Comparison of ENCODE assay signal across 10 cellular contexts in genomic region chr1:81801834-81802531, GRCh38. TPM values are rescaled to one million over a fixed set of nuclear protein-coding genes. Genes with fewer than 3 reads are reported as not detected.
DNase-seq lines count a peak whose midpoint lies in the region; ATAC-seq and TF ChIP-seq lines count a peak whose summit lies in the region.
"Had no signal": no experiment of that assay in that cellular context is flagged by ENCODE, and none has a peak within 500 bp of the region (broad histone marks: within the 10 kb centered on the region; RNA-seq: fewer than 3 reads in every experiment).

No MANE protein-coding gene starts in this region.

- H3K4me1 Mint-ChIP-seq in activated CD8-positive, alpha-beta T cell treated with anti-CD3 and anti-CD28 coated beads for 36 hours (ENCODE audit: low read depth), result peaks cover 3% of the 10 kb centered on the region

- ATAC-seq in activated CD8-positive, alpha-beta T cell treated with anti-CD3 and anti-CD28 coated beads for 36 hours, result no peak
- ATAC-seq in GM21515 (IDR thresholded peaks at IDR 0.05; ENCODE audit: unreplicated experiment) (no peak), HG02610 (IDR thresholded peaks at IDR 0.05; ENCODE audit: unreplicated experiment) (no peak)
- ATAC-seq: K562 had no signal

- H4K20me1 ChIP-seq in KMS-11 (ENCODE audit: insufficient read depth), result no peaks in the 10 kb centered on the region
- H4K20me1 ChIP-seq in mammary epithelial cell (ENCODE audit: insufficient read depth, low read length), result no peaks in the 10 kb centered on the region

- H3K27ac ChIP-seq in KMS-11 (no peak overlapping the region), mammary epithelial cell (ENCODE audit: insufficient read depth, low read depth, low read length) (peak overlapping the region; percentile 81), temporal lobe (ENCODE audit: low read depth, low read length) (peak overlapping the region; percentile 61)

- no peak overlapping the region for H3K27ac Mint-ChIP-seq in activated CD8-positive, alpha-beta T cell treated with anti-CD3 and anti-CD28 coated beads for 36 hours
- H3K27ac Mint-ChIP-seq: naive B cell had no signal

- DNase-seq in DMS53 treated with DMSO at 0.1 percent for 48 hours (lab: John Stamatoyannopoulos, UW; ENCODE audit: unreplicated experiment) (peak; percentile 70), mammary epithelial cell (peak; percentile 57), kidney epithelial cell (ENCODE audit: low read depth) (no peak)
- no peak for DNase-seq in activated CD8-positive, alpha-beta T cell treated with anti-CD3 and anti-CD28 coated beads for 36 hours
- DNase-seq: naive B cell had no signal

- 3% methylated on average over 21 of the region's 76 CpGs for WGBS in mammary epithelial cell (ENCODE audit: low coverage, missing lambda C conversion rate)

- no TSS peak for BruUV-seq in mammary epithelial cell (replicated peaks; lab: Mats Ljungman, UMichigan)

- no peaks in the 10 kb centered on the region for H3K9me3 ChIP-seq in mammary epithelial cell (replicated peaks; ENCODE audit: insufficient read depth, low read length)

- TF ChIP-seq CTCF in KMS-11 (conservative IDR thresholded peaks at IDR 0.05; ENCODE audit: low read depth, low read length) (no peak), mammary epithelial cell (conservative IDR thresholded peaks at IDR 0.05 in 1 of 2, IDR thresholded peaks at IDR 0.05 in 1 of 2; ENCODE audit: extremely low read depth in 1 of 2, insufficient read depth in 1 of 2, low read depth in 1 of 2, low read length in 2 of 2) (no peak), kidney epithelial cell (IDR thresholded peaks at IDR 0.05; ENCODE audit: insufficient read depth, low read length, poor library complexity, severe bottlenecking) (no peak)
- no peak for TF ChIP-seq CTCF in activated CD8-positive, alpha-beta T cell treated with anti-CD3 and anti-CD28 coated beads for 36 hours (IDR thresholded peaks at IDR 0.05)

- peak overlapping the region; percentile 63 for H3K4me2 ChIP-seq in KMS-11
- H3K4me2 ChIP-seq in mammary epithelial cell (ENCODE audit: insufficient read depth, low read depth, low read length), result peak overlapping the region; percentile 96

- POLR2A ChIA-PET in activated CD8-positive, alpha-beta T cell treated with anti-CD3 and anti-CD28 coated beads for 36 hours (lab: Charles Lee), result no interaction called here

- H3K79me2 ChIP-seq in KMS-11 (ENCODE audit: insufficient read depth, low read depth) (no peaks in the 10 kb centered on the region), mammary epithelial cell (ENCODE audit: insufficient read depth, low read length) (peaks cover 53% of the 10 kb centered on the region)

- no peaks in the 10 kb centered on the region for H3K9me3 Mint-ChIP-seq in activated CD8-positive, alpha-beta T cell treated with anti-CD3 and anti-CD28 coated beads for 36 hours

- H3K9ac ChIP-seq in KMS-11 (no peak overlapping the region), mammary epithelial cell (ENCODE audit: insufficient read depth, low read length) (peak overlapping the region; percentile 76)

- H3K4me3 ChIP-seq in KMS-11 (IDR thresholded peaks at IDR 0.05; ENCODE audit: insufficient read depth, low read depth, low read length), result peak overlapping the region; percentile 7
- H3K4me3 ChIP-seq in mammary epithelial cell (replicated peaks in 1 of 3; ENCODE audit: insufficient read depth in 1 of 3, low read depth in 2 of 3, low read length in 3 of 3), result peak overlapping the region; percentile 80 to 98 (median 85)
- H3K4me3 ChIP-seq in kidney epithelial cell (ENCODE audit: low read depth, low read length), result peak overlapping the region; percentile 87
- H3K4me3 ChIP-seq: K562 had no signal

- H3K36me3 Mint-ChIP-seq in activated CD8-positive, alpha-beta T cell treated with anti-CD3 and anti-CD28 coated beads for 36 hours (ENCODE audit: low read depth), result no peaks in the 10 kb centered on the region
- H3K36me3 Mint-ChIP-seq: naive B cell had no signal

- H3K4me1 ChIP-seq in KMS-11 (ENCODE audit: low read depth, poor library complexity, severe bottlenecking), result no peaks in the 10 kb centered on the region
- H3K4me1 ChIP-seq in mammary epithelial cell (ENCODE audit: insufficient read depth, low read length), result no peaks in the 10 kb centered on the region

- H3K27me3 ChIP-seq in KMS-11 (ENCODE audit: insufficient read depth, low read depth), result no peaks in the 10 kb centered on the region
- no peaks in the 10 kb centered on the region for H3K27me3 ChIP-seq in mammary epithelial cell (ENCODE audit: insufficient read depth, low read length)
- no peaks in the 10 kb centered on the region for H3K27me3 ChIP-seq in kidney epithelial cell (ENCODE audit: control insufficient read depth, insufficient read depth, low read length)

- no peak overlapping the region for H3K4me3 Mint-ChIP-seq in activated CD8-positive, alpha-beta T cell treated with anti-CD3 and anti-CD28 coated beads for 36 hours

- intact Hi-C loops in mammary epithelial cell (cut with micrococcal nuclease), result loop anchor here (2.0 to 5.0 kb wide), 8 partner anchors 75 to 763 kb away; no protein-coding TSS in a partner anchor
- intact Hi-C loops in activated CD8-positive, alpha-beta T cell treated with anti-CD3 and anti-CD28 coated beads for 36 hours (cut with micrococcal nuclease), result loop anchor here (10.0 kb wide), 1 partner anchor 57 kb away; no protein-coding TSS in a partner anchor

- in situ Hi-C loops in mammary epithelial cell (cut with MboI; ENCODE audit: low sequenced_read_pairs in 2 of 2), result no loop called here

- dilution Hi-C loops in mammary epithelial cell (cut with HindIII; ENCODE audit: low sequenced_read_pairs), result no loop called here

- peak overlapping the region; percentile 89 for H2AFZ ChIP-seq in KMS-11 (ENCODE audit: low read depth)
- H2AFZ ChIP-seq in mammary epithelial cell (ENCODE audit: low read depth, low read length), result peak overlapping the region; percentile 95

- CTCF ChIA-PET in mammary epithelial cell (lab: Charles Lee; ENCODE audit: low non-redundant PET), result interaction anchor here (0.6 kb wide), 1 partner anchor 496 kb away, joined by 3 read pairs; no protein-coding TSS in a partner anchor
- CTCF ChIA-PET in activated CD8-positive, alpha-beta T cell treated with anti-CD3 and anti-CD28 coated beads for 36 hours (lab: Charles Lee), result no interaction called here

- H3K27me3 Mint-ChIP-seq in activated CD8-positive, alpha-beta T cell treated with anti-CD3 and anti-CD28 coated beads for 36 hours, result peaks cover 41% of the 10 kb centered on the region

- H3K36me3 ChIP-seq in KMS-11 (ENCODE audit: insufficient read depth), result no peaks in the 10 kb centered on the region
- H3K36me3 ChIP-seq in mammary epithelial cell (ENCODE audit: insufficient read depth, low read length), result no peaks in the 10 kb centered on the region
- no peaks in the 10 kb centered on the region for H3K36me3 ChIP-seq in kidney epithelial cell (ENCODE audit: control insufficient read depth, insufficient read depth, low read length)

RNA-seq across cellular contexts. Expression of gene ADGRL2, which starts 1.2 kb away (rescaled TPM):
- total RNA-seq in mammary epithelial cell (100 to 1,000 TPM in 1 of 2 donors, 10 to 100 TPM in 1; 43.7 to 105 TPM), kidney epithelial cell (25.1 and 25.4 TPM in 2 replicates), temporal lobe (72.8 TPM)
- polyA plus RNA-seq in mammary epithelial cell, result 27.1 TPM
- 84.1 TPM for polyA minus RNA-seq in mammary epithelial cell
- not detected for total RNA-seq in activated CD8-positive, alpha-beta T cell treated with anti-CD3 and anti-CD28 coated beads for 36 hours

Comparison
In these comparisons a context has a peak if more than half of its experiments do, and no peak if none do; other contexts are left out.
1. DNase-seq: peak in DMS53 treated with DMSO at 0.1 percent for 48 hours (single experiment) and mammary epithelial cell (single experiment); none in kidney epithelial cell (single experiment) and activated CD8-positive, alpha-beta T cell treated with anti-CD3 and anti-CD28 coated beads for 36 hours (single experiment).
2. H3K4me3 ChIP-seq: peak in every context shown above with its lines; median percentile 87 in kidney epithelial cell; 85 in mammary epithelial cell; 7 in KMS-11.
3. RNA of gene ADGRL2, which starts 1.2 kb away (total RNA-seq): 43.7 to 105 TPM in mammary epithelial cell, 72.8 TPM in temporal lobe (single experiment) and 25.1 to 25.4 TPM in kidney epithelial cell; not detected in activated CD8-positive, alpha-beta T cell treated with anti-CD3 and anti-CD28 coated beads for 36 hours; every median in the first group is over 10 times any median in the second.